Comparison of ENCODE assay signal across 13 cellular contexts in genomic region chr3:98013428-98014349, GRCh38. TPM values are rescaled to one million over a fixed set of nuclear protein-coding genes. Genes with fewer than 3 reads are reported as not detected.
DNase-seq lines count a peak whose midpoint lies in the region; ATAC-seq, FAIRE-seq and TF ChIP-seq lines count a peak whose summit lies in the region.
"Had no signal": no experiment of that assay in that cellular context is flagged by ENCODE, and none has a peak within 500 bp of the region (broad histone marks: within the 10 kb centered on the region; RNA-seq: fewer than 3 reads in every experiment).

No MANE protein-coding gene starts in this region.

- no peak for TF ChIP-seq RAD21 in HepG2 (CRISPR knock-in tag; IDR thresholded peaks at IDR 0.05)

- no peak overlapping the region for H4K8ac ChIP-seq in neuronal stem cell (ENCODE audit: low read depth, low read length)

- H3K18ac ChIP-seq in neuronal stem cell (ENCODE audit: low read length) = no peak overlapping the region

- no peaks in the 10 kb centered on the region for H3K27me3 ChIP-seq in WERI-Rb-1 (ENCODE audit: insufficient read depth, low read depth, severe bottlenecking)
- H3K27me3 ChIP-seq in HepG2 (ENCODE audit: control insufficient read depth in 1 of 2, insufficient read depth in 2 of 2, low read length in 2 of 2) = no peaks in the 10 kb centered on the region
- H3K27me3 ChIP-seq in neuronal stem cell (ENCODE audit: control insufficient read depth in 3 of 3, insufficient read depth in 3 of 3, low read depth in 1 of 3, low read length in 3 of 3) = no peaks in the 10 kb centered on the region
- H3K27me3 ChIP-seq: Peyer's patch had no signal

- H2BK12ac ChIP-seq in neuronal stem cell (ENCODE audit: low read length) = no peak overlapping the region

- H2AFZ ChIP-seq in HepG2 (ENCODE audit: low read length) (no peak overlapping the region), neuronal stem cell (ENCODE audit: low read length) (no peak overlapping the region)

- POLR2A ChIA-PET in HEK293 (lab: Yijun Ruan, JAX) (no interaction called here), HepG2 (lab: Yijun Ruan, JAX) (interaction anchor here (0.7 to 2.0 kb wide), 3 partner anchors 19 to 192 kb away, joined by 3 to 8 read pairs (median 3); partner anchors contain the start of genes CRYBG3 and RIOX2)

- no TSS peak for BruUV-seq in HepG2 (replicated peaks; lab: Mats Ljungman, UMichigan)

- H3K23ac ChIP-seq in neuronal stem cell (ENCODE audit: low read depth, low read length, poor library complexity) = no peak overlapping the region

- no peak overlapping the region for H3K9ac ChIP-seq in HepG2 (ENCODE audit: insufficient read depth, low read depth, low read length)
- H3K9ac ChIP-seq in neuronal stem cell (ENCODE audit: low read depth, low read length, poor library complexity) = no peak overlapping the region

- TF ChIP-seq CTCF in AG09319 (IDR thresholded peaks at IDR 0.05; ENCODE audit: low read depth, low read length) (peak; percentile 13; the same call in 1 of the 2 replicates), HEK293 (tag by site-specific recombination; IDR thresholded peaks at IDR 0.05) (no peak), WERI-Rb-1 (IDR thresholded peaks at IDR 0.05; ENCODE audit: low read depth, low read length) (0 out of 2 replicates have a peak, but pooled peaks have one; percentile 21), HepG2 (CRISPR knock-in tag; IDR thresholded peaks at IDR 0.05) (no peak)

- peaks cover 1% of the 10 kb centered on the region for H3K9me3 Mint-ChIP-seq in activated CD8-positive, alpha-beta memory T cell treated with anti-CD3 and anti-CD28 coated beads, Interleukin-2, amount 10 ng/mL, durations not matched to agents 7 days and 5 days (ENCODE audit: low read depth)
- H3K9me3 Mint-ChIP-seq: nephron had no signal

- H2BK120ac ChIP-seq in neuronal stem cell (ENCODE audit: low read depth, low read length) = no peak overlapping the region

- H3K9me3 ChIP-seq in HEK293 (ENCODE audit: control insufficient read depth, insufficient read depth, low read depth, low read length) (no peaks in the 10 kb centered on the region), WERI-Rb-1 (ENCODE audit: severe bottlenecking) (no peaks in the 10 kb centered on the region), HepG2 (ENCODE audit: low read length) (no peaks in the 10 kb centered on the region), neuronal stem cell (replicated peaks in 1 of 2; ENCODE audit: control insufficient read depth in 2 of 2, insufficient read depth in 1 of 2, low read depth in 1 of 2, low read length in 2 of 2) (no peaks in the 10 kb centered on the region)
- H3K9me3 ChIP-seq: Peyer's patch had no signal

- no peak overlapping the region for H3K4me3 ChIP-seq in HEK293 (ENCODE audit: low read depth, low read length)
- no peak overlapping the region for H3K4me3 ChIP-seq in WERI-Rb-1 (ENCODE audit: low read depth, low read length)
- H3K4me3 ChIP-seq in HepG2 (replicated peaks in 1 of 3; ENCODE audit: insufficient read depth in 1 of 3, low read depth in 2 of 3, low read length in 3 of 3) = no peak overlapping the region
- no peak overlapping the region for H3K4me3 ChIP-seq in neuronal stem cell (ENCODE audit: low read length in 2 of 2)
- H3K4me3 ChIP-seq: Peyer's patch had no signal

- H3K79me1 ChIP-seq in neuronal stem cell (ENCODE audit: low read depth, low read length) = no peaks in the 10 kb centered on the region

- in situ Hi-C loops in HepG2 (cut with HindIII; ENCODE audit: extremely low pct_ligation_motif_present, low pct_unique_long_range_greater_than_20kb) = loop anchor here (5.0 kb wide), 1 partner anchor 41 kb away; the partner anchor contains the start of gene RIOX2

- no peak overlapping the region for H3K14ac ChIP-seq in neuronal stem cell (ENCODE audit: low read length)

- no peak overlapping the region for H2AK5ac ChIP-seq in neuronal stem cell (ENCODE audit: low read depth, low read length)

- no peak overlapping the region for H3K27ac ChIP-seq in HEK293 (ENCODE audit: extremely low read depth, low read depth, low read length)
- no peak overlapping the region for H3K27ac ChIP-seq in WERI-Rb-1
- peak overlapping the region; percentile 12 for H3K27ac ChIP-seq in HepG2 (ENCODE audit: extremely low read length, insufficient read depth, low read length)
- no peak overlapping the region for H3K27ac ChIP-seq in neuronal stem cell (replicated peaks; ENCODE audit: low read length)

- 0 out of 2 replicates have a peak overlapping the region, but pooled peaks have one; percentile 50 for H3K4me2 ChIP-seq in HepG2 (ENCODE audit: low read depth, low read length)
- H3K4me2 ChIP-seq in neuronal stem cell (ENCODE audit: insufficient read depth, low read length, poor library complexity, severe bottlenecking) = no peak overlapping the region

- H2BK15ac ChIP-seq in neuronal stem cell (ENCODE audit: low read length) = no peak overlapping the region

- TF ChIP-seq POLR2A in HepG2 (IDR thresholded peaks at IDR 0.05; ENCODE audit: insufficient read depth in 1 of 2, low read depth in 2 of 2, low read length in 2 of 2) = no peak

- H3K27me3 Mint-ChIP-seq in activated CD8-positive, alpha-beta memory T cell treated with anti-CD3 and anti-CD28 coated beads, Interleukin-2, amount 10 ng/mL, durations not matched to agents 7 days and 5 days = peaks cover 4% of the 10 kb centered on the region

- no peak overlapping the region for H3K4me3 Mint-ChIP-seq in activated CD8-positive, alpha-beta memory T cell treated with anti-CD3 and anti-CD28 coated beads, Interleukin-2, amount 10 ng/mL, durations not matched to agents 7 days and 5 days
- H3K4me3 Mint-ChIP-seq: nephron had no signal

- peaks cover 5% of the 10 kb centered on the region for H3K4me1 Mint-ChIP-seq in activated CD8-positive, alpha-beta memory T cell treated with anti-CD3 and anti-CD28 coated beads, Interleukin-2, amount 10 ng/mL, durations not matched to agents 7 days and 5 days

- H3K36me3 Mint-ChIP-seq in activated CD8-positive, alpha-beta memory T cell treated with anti-CD3 and anti-CD28 coated beads, Interleukin-2, amount 10 ng/mL, durations not matched to agents 7 days and 5 days = peaks cover 4% of the 10 kb centered on the region

- no peaks in the 10 kb centered on the region for H3K79me2 ChIP-seq in HepG2 (ENCODE audit: insufficient read depth, low read length)

- no peaks in the 10 kb centered on the region for H3K36me3 ChIP-seq in HEK293 (ENCODE audit: control insufficient read depth in 2 of 2, insufficient read depth in 1 of 2, low read length in 2 of 2)
- H3K36me3 ChIP-seq in WERI-Rb-1 = no peaks in the 10 kb centered on the region
- no peaks in the 10 kb centered on the region for H3K36me3 ChIP-seq in HepG2 (replicated peaks in 1 of 2; ENCODE audit: control insufficient read depth in 1 of 2, insufficient read depth in 2 of 2, low read length in 2 of 2)
- H3K36me3 ChIP-seq in neuronal stem cell (replicated peaks in 1 of 2; ENCODE audit: control insufficient read depth in 2 of 2, insufficient read depth in 2 of 2, low read length in 2 of 2) = no peaks in the 10 kb centered on the region
- H3K36me3 ChIP-seq: Peyer's patch had no signal

- H4K91ac ChIP-seq in neuronal stem cell (ENCODE audit: low read depth, low read length, poor library complexity) = no peak overlapping the region

- intact Hi-C loops in HepG2 (cut with micrococcal nuclease; ENCODE audit: unreplicated experiment) = loop anchor here (5.0 kb wide), 1 partner anchor 111 kb away; no protein-coding TSS in a partner anchor

- 56% methylated on average over 5 of the region's 5 CpGs for WGBS in HepG2 (ENCODE audit: low lambda C conversion rate)
- no CpG with 5 or more reads among the region's 5 CpGs for WGBS in neuronal stem cell (ENCODE audit: extremely low coverage in 2 of 2, insufficient read length in 2 of 2, insufficient replicate concordance in 1 of 2), 2 donors

- CTCF ChIA-PET in HEK293 (lab: Yijun Ruan, JAX) = interaction anchor here (0.6 to 5.2 kb wide), 4 partner anchors 9 to 313 kb away, joined by 3 to 33 read pairs (median 4); no protein-coding TSS in a partner anchor
- CTCF ChIA-PET in HepG2 (lab: Yijun Ruan, JAX; ENCODE audit: low intra/inter-chr PET ratio, low total read pairs) = no interaction called here
- CTCF ChIA-PET in activated CD8-positive, alpha-beta memory T cell treated with anti-CD3 and anti-CD28 coated beads, Interleukin-2, amount 10 ng/mL, durations not matched to agents 7 days and 5 days (lab: Charles Lee) = interaction anchor here (0.6 to 6.3 kb wide), 4 partner anchors 9 to 24 kb away, joined by 3 to 49 read pairs (median 6); no protein-coding TSS in a partner anchor

- H2BK5ac ChIP-seq in neuronal stem cell (ENCODE audit: low read length) = no peak overlapping the region

- DNase-seq in AG09319 (ENCODE audit: extremely low read depth, low read depth) (peak; percentile 57), WERI-Rb-1 (no peak), HepG2 (ENCODE audit: low spot score) (no peak), neuronal stem cell (ENCODE audit: low spot score) (no peak)
- no peak for DNase-seq in activated CD8-positive, alpha-beta memory T cell treated with anti-CD3 and anti-CD28 coated beads, Interleukin-2, amount 10 ng/mL, durations not matched to agents 7 days and 5 days
- DNase-seq: activated gamma-delta T cell treated with Interleukin-2 at 50 U/mL for 16 hours; Peyer's patch; stimulated activated CD4-positive, alpha-beta T cell treated with anti-CD3 and anti-CD28 coated beads, Interleukin-2, amount 100 ng/mL, for 24 hours had no signal

- no peaks in the 10 kb centered on the region for H4K20me1 ChIP-seq in HepG2 (ENCODE audit: insufficient read depth, low read length)

- FAIRE-seq in HepG2 (lab: Jason Lieb, UNC) = peak; percentile 48
- FAIRE-seq: D721Med had no signal

- TF ChIP-seq EP300 in HepG2 (IDR thresholded peaks at IDR 0.05; ENCODE audit: low read depth in 2 of 2, low read length in 2 of 2) (no peak), HepG2 (CRISPR knock-in tag; IDR thresholded peaks at IDR 0.05; ENCODE audit: borderline replicate concordance) (no peak)

- no peak for ATAC-seq in HepG2
- ATAC-seq in GM19324 (IDR thresholded peaks at IDR 0.05; ENCODE audit: low FRiP score, unreplicated experiment) = no peak
- ATAC-seq in activated CD8-positive, alpha-beta memory T cell treated with anti-CD3 and anti-CD28 coated beads, Interleukin-2, amount 10 ng/mL, durations not matched to agents 7 days and 5 days = no peak
- no peak for ATAC-seq in GM21423 (IDR thresholded peaks at IDR 0.05; ENCODE audit: unreplicated experiment)

- H3K4me1 ChIP-seq in HEK293 (ENCODE audit: control insufficient read depth, insufficient read depth, low read length) (no peaks in the 10 kb centered on the region), HepG2 (ENCODE audit: insufficient read depth, low read length) (peaks cover 58% of the 10 kb centered on the region), neuronal stem cell (ENCODE audit: control insufficient read depth in 2 of 2, insufficient read depth in 1 of 2, low read depth in 1 of 2, low read length in 2 of 2) (no peaks in the 10 kb centered on the region)
- H3K4me1 ChIP-seq: Peyer's patch had no signal

- H3K27ac Mint-ChIP-seq in activated CD8-positive, alpha-beta memory T cell treated with anti-CD3 and anti-CD28 coated beads, Interleukin-2, amount 10 ng/mL, durations not matched to agents 7 days and 5 days = no peak overlapping the region
- H3K27ac Mint-ChIP-seq: nephron had no signal

- no peak overlapping the region for H3K4ac ChIP-seq in neuronal stem cell (ENCODE audit: low read length)

RNA-seq across cellular contexts. Expression of gene GABRR3, which starts 21.4 kb away (rescaled TPM):
- total RNA-seq in HepG2 (2016; rRNA removed; fragmentation: Illumina TruSeq; extraction: Trizol) = 0.31 and 0.42 TPM in 2 replicates
- not detected in 2 replicates for total RNA-seq in HepG2 (2016; cell fraction: cytosol; rRNA removed; fragmentation: Illumina TruSeq; extraction: Trizol; ENCODE audit: low read depth)
- total RNA-seq in HepG2 (2016; cell fraction: insoluble cytoplasmic fraction; rRNA removed; fragmentation: Illumina TruSeq; extraction: Trizol) = 0.22 and 0.46 TPM in 2 replicates
- 0.09 and 0.24 TPM in 2 replicates for total RNA-seq in HepG2 (2016; cell fraction: membrane; rRNA removed; fragmentation: Illumina TruSeq; extraction: Trizol)
- 0.25 and 0.38 TPM in 2 replicates for total RNA-seq in HepG2 (2016; cell fraction: nucleus; rRNA removed; fragmentation: Illumina TruSeq; extraction: Trizol)
- polyA plus RNA-seq in HepG2 (2011; rRNA removed) = 0.60 and 0.83 TPM in 2 replicates
- 0.35 and 0.45 TPM in 2 replicates for polyA plus RNA-seq in HepG2 (2011; cell fraction: cytosol; rRNA removed)
- 0.39 and 0.83 TPM in 2 replicates for polyA plus RNA-seq in HepG2 (2011; cell fraction: nucleus; rRNA removed)
- polyA plus RNA-seq in HepG2 (2012) = 0.21 TPM in 1 of 2 replicates, not detected in the other
- polyA plus RNA-seq in HepG2 (2016; cell fraction: cytosol; fragmentation: Illumina TruSeq; extraction: Trizol; ENCODE audit: low read depth) = 0.06 TPM in 1 of 2 replicates, not detected in the other
- 0.33 and 0.48 TPM in 2 replicates for polyA plus RNA-seq in HepG2 (2016; cell fraction: insoluble cytoplasmic fraction; fragmentation: Illumina TruSeq; extraction: Trizol; ENCODE audit: low read depth)
- polyA plus RNA-seq in HepG2 (2016; cell fraction: membrane; fragmentation: Illumina TruSeq; extraction: Trizol; ENCODE audit: low read depth) = 0.16 and 0.24 TPM in 2 replicates
- 0.37 and 0.71 TPM in 2 replicates for polyA plus RNA-seq in HepG2 (2016; cell fraction: nucleus; fragmentation: Illumina TruSeq; extraction: Trizol; ENCODE audit: insufficient read depth, low read depth)
- polyA minus RNA-seq in HepG2 (2011; rRNA and poly(A)+ RNA removed; ENCODE audit: low replicate concordance) = 0.26 TPM in 1 of 2 replicates, not detected in the other
- polyA minus RNA-seq in HepG2 (2011; cell fraction: cytosol; rRNA and poly(A)+ RNA removed) = 0.26 TPM in 1 of 2 replicates, not detected in the other
- 0.62 and 0.77 TPM in 2 replicates for polyA minus RNA-seq in HepG2 (2011; cell fraction: nucleus; rRNA and poly(A)+ RNA removed)
- total RNA-seq in activated CD8-positive, alpha-beta memory T cell treated with anti-CD3 and anti-CD28 coated beads, Interleukin-2, amount 10 ng/mL, durations not matched to agents 7 days and 5 days = not detected
- not detected for polyA plus RNA-seq in neuronal stem cell (2013, experiment 1 of 2)
- polyA plus RNA-seq in neuronal stem cell (2013, experiment 2 of 2) = not detected
- total RNA-seq: Peyer's patch had no signal

RNA-seq across cellular contexts. Expression of gene RIOX2, which starts 41.5 kb away (rescaled TPM):
- total RNA-seq in HepG2 (2016; rRNA removed; fragmentation: Illumina TruSeq; extraction: Trizol) = 43.3 and 52.5 TPM in 2 replicates
- 7.6 and 8.5 TPM in 2 replicates for total RNA-seq in HepG2 (2016; cell fraction: cytosol; rRNA removed; fragmentation: Illumina TruSeq; extraction: Trizol; ENCODE audit: low read depth)
- 39.9 and 53.9 TPM in 2 replicates for total RNA-seq in HepG2 (2016; cell fraction: insoluble cytoplasmic fraction; rRNA removed; fragmentation: Illumina TruSeq; extraction: Trizol)
- 17.8 and 19.5 TPM in 2 replicates for total RNA-seq in HepG2 (2016; cell fraction: membrane; rRNA removed; fragmentation: Illumina TruSeq; extraction: Trizol)
- total RNA-seq in HepG2 (2016; cell fraction: nucleus; rRNA removed; fragmentation: Illumina TruSeq; extraction: Trizol) = 39.6 and 43.6 TPM in 2 replicates
- polyA plus RNA-seq in HepG2 (2011; rRNA removed) = 19.9 and 20.6 TPM in 2 replicates
- polyA plus RNA-seq in HepG2 (2011; cell fraction: cytosol; rRNA removed) = 9.8 and 13.9 TPM in 2 replicates
- polyA plus RNA-seq in HepG2 (2011; cell fraction: nucleus; rRNA removed) = 17.8 and 22.6 TPM in 2 replicates
- polyA plus RNA-seq in HepG2 (2012) = 15.3 and 18.5 TPM in 2 replicates
- 5.7 and 5.9 TPM in 2 replicates for polyA plus RNA-seq in HepG2 (2016; cell fraction: cytosol; fragmentation: Illumina TruSeq; extraction: Trizol; ENCODE audit: low read depth)
- 47.1 and 49.7 TPM in 2 replicates for polyA plus RNA-seq in HepG2 (2016; cell fraction: insoluble cytoplasmic fraction; fragmentation: Illumina TruSeq; extraction: Trizol; ENCODE audit: low read depth)
- polyA plus RNA-seq in HepG2 (2016; cell fraction: membrane; fragmentation: Illumina TruSeq; extraction: Trizol; ENCODE audit: low read depth) = 12.6 and 13.2 TPM in 2 replicates
- 45.3 and 47.8 TPM in 2 replicates for polyA plus RNA-seq in HepG2 (2016; cell fraction: nucleus; fragmentation: Illumina TruSeq; extraction: Trizol; ENCODE audit: insufficient read depth, low read depth)
- polyA minus RNA-seq in HepG2 (2011; rRNA and poly(A)+ RNA removed; ENCODE audit: low replicate concordance) = 32.9 and 36.1 TPM in 2 replicates
- polyA minus RNA-seq in HepG2 (2011; cell fraction: cytosol; rRNA and poly(A)+ RNA removed) = 10.4 and 10.9 TPM in 2 replicates
- polyA minus RNA-seq in HepG2 (2011; cell fraction: nucleus; rRNA and poly(A)+ RNA removed) = 66.2 and 73.6 TPM in 2 replicates
- 10 to 100 TPM; 47.9 to 82.1 TPM for total RNA-seq in activated CD8-positive, alpha-beta memory T cell treated with anti-CD3 and anti-CD28 coated beads, Interleukin-2, amount 10 ng/mL, durations not matched to agents 7 days and 5 days
- polyA plus RNA-seq in neuronal stem cell (2013, experiment 1 of 2) = 9.0 TPM
- 8.5 TPM for polyA plus RNA-seq in neuronal stem cell (2013, experiment 2 of 2)

Comparison
In these comparisons a context has a peak if more than half of its experiments do, and no peak if none do; other contexts are left out.
1. CTCF ChIP-seq: peak in AG09319 (single experiment) and WERI-Rb-1 (single experiment); none in HEK293 (single experiment) and HepG2 (single experiment).